Comparison of ENCODE assay signal across 2 cellular contexts in the genomic region with DNA sequence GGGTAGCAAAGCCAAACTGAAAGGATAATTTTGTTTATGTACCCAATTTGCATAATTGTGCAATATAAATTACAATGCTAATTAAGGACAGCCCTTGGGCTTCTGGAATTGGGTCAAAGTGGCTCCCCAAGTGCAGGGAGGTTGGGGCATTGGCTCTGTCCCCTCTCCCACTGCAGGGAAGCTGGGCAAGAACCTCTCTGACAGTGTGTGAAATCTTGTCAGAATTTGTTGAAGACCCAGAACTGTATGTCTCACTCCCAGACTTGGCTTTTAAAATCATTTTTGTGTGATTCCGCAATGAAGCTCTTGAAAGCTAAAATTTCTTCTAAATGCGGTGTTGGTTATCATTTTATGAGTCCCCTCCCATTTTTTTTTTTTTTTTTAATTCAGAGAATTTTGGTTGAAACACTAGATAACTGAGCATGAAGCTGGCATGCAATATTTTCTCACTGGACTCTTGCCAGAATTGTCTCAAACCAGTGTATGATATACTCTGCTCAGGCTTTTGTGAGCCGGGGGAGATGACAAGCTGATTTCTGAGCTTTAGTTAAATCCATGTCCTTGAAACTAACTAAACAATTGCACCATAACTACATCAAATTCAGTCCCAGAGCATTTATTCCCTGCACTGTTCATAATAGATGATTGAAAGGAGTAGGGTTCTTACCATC.
TF ChIP-seq lines count a peak whose summit lies in the region.

No MANE protein-coding gene starts in this region.

TF ChIP-seq in HepG2, 621 proteins besides CTCF, POLR2A, EP300 and RAD21 (continued from another document):
- TF ChIP-seq, protein P1, sequence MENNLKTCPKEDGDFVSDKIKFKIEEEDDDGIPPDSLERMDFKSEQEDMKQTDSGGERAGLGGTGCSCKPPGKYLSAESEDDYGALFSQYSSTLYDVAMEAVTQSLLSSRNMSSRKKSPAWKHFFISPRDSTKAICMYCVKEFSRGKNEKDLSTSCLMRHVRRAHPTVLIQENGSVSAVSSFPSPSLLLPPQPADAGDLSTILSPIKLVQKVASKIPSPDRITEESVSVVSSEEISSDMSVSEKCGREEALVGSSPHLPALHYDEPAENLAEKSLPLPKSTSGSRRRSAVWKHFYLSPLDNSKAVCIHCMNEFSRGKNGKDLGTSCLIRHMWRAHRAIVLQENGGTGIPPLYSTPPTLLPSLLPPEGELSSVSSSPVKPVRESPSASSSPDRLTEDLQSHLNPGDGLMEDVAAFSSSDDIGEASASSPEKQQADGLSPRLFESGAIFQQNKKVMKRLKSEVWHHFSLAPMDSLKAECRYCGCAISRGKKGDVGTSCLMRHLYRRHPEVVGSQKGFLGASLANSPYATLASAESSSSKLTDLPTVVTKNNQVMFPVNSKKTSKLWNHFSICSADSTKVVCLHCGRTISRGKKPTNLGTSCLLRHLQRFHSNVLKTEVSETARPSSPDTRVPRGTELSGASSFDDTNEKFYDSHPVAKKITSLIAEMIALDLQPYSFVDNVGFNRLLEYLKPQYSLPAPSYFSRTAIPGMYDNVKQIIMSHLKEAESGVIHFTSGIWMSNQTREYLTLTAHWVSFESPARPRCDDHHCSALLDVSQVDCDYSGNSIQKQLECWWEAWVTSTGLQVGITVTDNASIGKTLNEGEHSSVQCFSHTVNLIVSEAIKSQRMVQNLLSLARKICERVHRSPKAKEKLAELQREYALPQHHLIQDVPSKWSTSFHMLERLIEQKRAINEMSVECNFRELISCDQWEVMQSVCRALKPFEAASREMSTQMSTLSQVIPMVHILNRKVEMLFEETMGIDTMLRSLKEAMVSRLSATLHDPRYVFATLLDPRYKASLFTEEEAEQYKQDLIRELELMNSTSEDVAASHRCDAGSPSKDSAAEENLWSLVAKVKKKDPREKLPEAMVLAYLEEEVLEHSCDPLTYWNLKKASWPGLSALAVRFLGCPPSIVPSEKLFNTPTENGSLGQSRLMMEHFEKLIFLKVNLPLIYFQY (CRISPR knock-in tag; IDR thresholded peaks at IDR 0.05; ENCODE audit: borderline replicate concordance), result no peak
- TF ChIP-seq, protein P2, sequence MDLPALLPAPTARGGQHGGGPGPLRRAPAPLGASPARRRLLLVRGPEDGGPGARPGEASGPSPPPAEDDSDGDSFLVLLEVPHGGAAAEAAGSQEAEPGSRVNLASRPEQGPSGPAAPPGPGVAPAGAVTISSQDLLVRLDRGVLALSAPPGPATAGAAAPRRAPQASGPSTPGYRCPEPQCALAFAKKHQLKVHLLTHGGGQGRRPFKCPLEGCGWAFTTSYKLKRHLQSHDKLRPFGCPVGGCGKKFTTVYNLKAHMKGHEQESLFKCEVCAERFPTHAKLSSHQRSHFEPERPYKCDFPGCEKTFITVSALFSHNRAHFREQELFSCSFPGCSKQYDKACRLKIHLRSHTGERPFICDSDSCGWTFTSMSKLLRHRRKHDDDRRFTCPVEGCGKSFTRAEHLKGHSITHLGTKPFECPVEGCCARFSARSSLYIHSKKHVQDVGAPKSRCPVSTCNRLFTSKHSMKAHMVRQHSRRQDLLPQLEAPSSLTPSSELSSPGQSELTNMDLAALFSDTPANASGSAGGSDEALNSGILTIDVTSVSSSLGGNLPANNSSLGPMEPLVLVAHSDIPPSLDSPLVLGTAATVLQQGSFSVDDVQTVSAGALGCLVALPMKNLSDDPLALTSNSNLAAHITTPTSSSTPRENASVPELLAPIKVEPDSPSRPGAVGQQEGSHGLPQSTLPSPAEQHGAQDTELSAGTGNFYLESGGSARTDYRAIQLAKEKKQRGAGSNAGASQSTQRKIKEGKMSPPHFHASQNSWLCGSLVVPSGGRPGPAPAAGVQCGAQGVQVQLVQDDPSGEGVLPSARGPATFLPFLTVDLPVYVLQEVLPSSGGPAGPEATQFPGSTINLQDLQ (CRISPR knock-in tag; IDR thresholded peaks at IDR 0.05), result no peak
- TF ChIP-seq ZNF792 (CRISPR knock-in tag; IDR thresholded peaks at IDR 0.05), result no peak

TF ChIP-seq in GM12891, 5 proteins besides CTCF, POLR2A, EP300 and RAD21:
- TF ChIP-seq PAX5 (IDR thresholded peaks at IDR 0.05; ENCODE audit: insufficient read depth, low read length, severe bottlenecking) (no peak), TAF1 (IDR thresholded peaks at IDR 0.05; ENCODE audit: low read depth, low read length) (no peak), POU2F2 (IDR thresholded peaks at IDR 0.05; ENCODE audit: low read depth, low read length) (no peak), SPI1 (IDR thresholded peaks at IDR 0.05; ENCODE audit: low read depth, low read length) (no peak)
